In the genomic region with DNA sequence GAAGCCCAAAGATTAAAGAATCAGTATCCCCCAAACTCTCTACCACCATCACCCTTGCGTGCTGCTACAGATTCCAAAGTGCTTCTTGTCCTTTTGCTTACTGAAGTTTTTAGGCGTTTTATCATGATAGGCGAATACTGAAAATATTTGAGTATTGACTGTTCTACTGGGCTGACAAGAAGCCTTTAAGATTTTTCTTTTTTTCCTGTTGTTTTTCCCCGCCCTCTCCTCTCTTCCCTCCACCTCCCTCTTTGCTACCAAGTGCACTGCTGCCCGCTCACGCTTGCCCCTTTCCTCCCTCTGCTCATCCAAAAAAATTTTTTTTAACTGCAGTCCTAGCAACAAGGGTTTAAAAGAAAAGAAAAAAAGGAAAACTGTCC, we compare ENCODE assay signal across 8 cellular contexts. TPM values are rescaled to one million over a fixed set of nuclear protein-coding genes. Genes with fewer than 3 reads are reported as not detected.
DNase-seq lines count a peak whose midpoint lies in the region; ATAC-seq, FAIRE-seq and TF ChIP-seq lines count a peak whose summit lies in the region.

No MANE protein-coding gene starts in this region.

- FAIRE-seq in H54 (lab: Jason Lieb, UNC): no peak

- H3K9me3 ChIP-seq in esophagus muscularis mucosa (no peaks in the 10 kb centered on the region), ovary (no peaks in the 10 kb centered on the region)

- H3K27me3 ChIP-seq in esophagus muscularis mucosa (no peaks in the 10 kb centered on the region), ovary (no peaks in the 10 kb centered on the region)

- H3K36me3 ChIP-seq in esophagus muscularis mucosa (peaks cover 0 to 14% (median 5%) of the 10 kb centered on the region in 4 donors), ovary (no peaks in the 10 kb centered on the region)

- intact Hi-C loops in esophagus muscularis mucosa (cut with DNase I): no loop called here
- intact Hi-C loops in ovary (cut with DNase I): loop anchor here in 1 of 4 donors (10.0 kb wide), 1 partner anchor 75 kb away; no protein-coding TSS in a partner anchor

- TF ChIP-seq POLR2A in esophagus muscularis mucosa (IDR thresholded peaks at IDR 0.05; ENCODE audit: low read depth) (no peak), ovary (IDR thresholded peaks at IDR 0.05) (no peak), H54 (IDR thresholded peaks at IDR 0.05; ENCODE audit: low read depth, low read length) (no peak)

- peaks cover 29 to 60% (median 38%) of the 10 kb centered on the region in 4 donors for H3K4me1 ChIP-seq in esophagus muscularis mucosa
- peaks cover 5% of the 10 kb centered on the region for H3K4me1 ChIP-seq in ovary (ENCODE audit: insufficient read depth)

- WGBS in esophagus muscularis mucosa: 0% methylated on average over 6 of the region's 6 CpGs
- 0 to 1% (median 0%) methylated on average over 6 of the region's 6 CpGs for WGBS in ovary, 3 donors

- H3K4me3 ChIP-seq in GM08714 (ENCODE audit: low read length) (peak overlapping the region; percentile 97), esophagus muscularis mucosa (peak overlapping the region; percentile 71 to 84 (median 76)), ovary (peak overlapping the region; percentile 96)

- DNase-seq in RKO (ENCODE audit: low spot score) (peak; percentile 28), esophagus muscularis mucosa (ENCODE audit: extremely low spot score) (no peak), ovary (no peak), H54 (ENCODE audit: insufficient read length, low spot score) (no peak), occipital lobe (lab: John Stamatoyannopoulos, UW) (no peak)

- H3K27ac ChIP-seq in esophagus muscularis mucosa (replicated peaks in 1 of 4): peak overlapping the region; percentile 79 to 90 (median 82)
- H3K27ac ChIP-seq in ovary: peak overlapping the region; percentile 24 to 58

- no peak for TF ChIP-seq CTCF in esophagus muscularis mucosa (IDR thresholded peaks at IDR 0.05)
- no peak for TF ChIP-seq CTCF in ovary (IDR thresholded peaks at IDR 0.05)

- ATAC-seq in GM21528 (IDR thresholded peaks at IDR 0.05; ENCODE audit: low FRiP score, unreplicated experiment): no peak
- no peak for ATAC-seq in GM18498 (IDR thresholded peaks at IDR 0.05; ENCODE audit: unreplicated experiment)

- TF ChIP-seq EP300 in esophagus muscularis mucosa (IDR thresholded peaks at IDR 0.05): no peak
- no peak for TF ChIP-seq EP300 in ovary (IDR thresholded peaks at IDR 0.05)

RNA-seq across cellular contexts. Expression of a gene that starts 0.7 kb away (rescaled TPM):
- 10 to 100 TPM; 23.6 to 98.7 (median 28.6) TPM for total RNA-seq in esophagus muscularis mucosa
- total RNA-seq in ovary: 100 to 1,000 TPM in 5 of 7 donors, 10 to 100 TPM in 2; 39.8 to 174 (median 125) TPM
- polyA plus RNA-seq in ovary: 100 to 1,000 TPM; 101 to 193 TPM
- 20.1 TPM for total RNA-seq in occipital lobe

RNA-seq across cellular contexts. Expression of a gene that starts 0.8 kb away (rescaled TPM):
- total RNA-seq in esophagus muscularis mucosa (10 to 100 TPM in 3 of 4 donors, 1 to 10 TPM in 1; 9.1 to 19.5 (median 11.8) TPM), ovary (10 to 100 TPM in 6 of 7 donors, 1 to 10 TPM in 1; 8.2 to 31.1 (median 13.0) TPM), occipital lobe (10.1 TPM)
- polyA plus RNA-seq in ovary: 10 to 100 TPM in 1 of 2 donors, 1 to 10 TPM in 1; 4.2 to 15.2 TPM

RNA-seq across cellular contexts. Expression of a gene that starts 39.0 kb away (rescaled TPM):
- 1 to 10 TPM; 2.9 to 6.7 (median 5.7) TPM for total RNA-seq in esophagus muscularis mucosa
- total RNA-seq in ovary: 10 to 100 TPM in 2 of 7 donors, 1 to 10 TPM in 5; 4.4 to 13.1 (median 8.8) TPM
- 1 to 10 TPM; 5.6 to 8.9 TPM for polyA plus RNA-seq in ovary
- 19.0 TPM for total RNA-seq in occipital lobe
